In genomic region chr3:13459605-13460340, GRCh38 we compare ENCODE assay signal across 33 cellular contexts. TPM values are rescaled to one million over a fixed set of nuclear protein-coding genes. Genes with fewer than 3 reads are reported as not detected.
"Had no signal": no experiment of that assay in that cellular context is flagged by ENCODE, and none has a peak within 500 bp of the region (broad histone marks: within the 10 kb centered on the region; RNA-seq: fewer than 3 reads in every experiment).

No MANE protein-coding gene starts in this region.

- H3K36me3 ChIP-seq: breast epithelium, esophagus muscularis mucosa, left ventricle myocardium inferior, neutrophil, sigmoid colon, thyroid gland had no signal

- H3K27ac ChIP-seq: breast epithelium, esophagus muscularis mucosa, foreskin keratinocyte, left ventricle myocardium inferior, neutrophil, sigmoid colon, thyroid gland had no signal

- H3K4me1 ChIP-seq: breast epithelium, sigmoid colon, thyroid gland had no signal

- DNase-seq: activated CD4-positive, alpha-beta memory T cell treated with anti-CD3 and anti-CD28 coated beads, Interleukin-2, amount 10 ng/mL, durations not matched to agents 7 days and 5 days; activated CD4-positive, alpha-beta T cell treated with anti-CD3 and anti-CD28 coated beads for 1 hour; activated CD4-positive, alpha-beta T cell treated with anti-CD3 and anti-CD28 coated beads, Interleukin-2, amount 10 ng/mL, durations not matched to agents 7 days and 5 days; activated CD8-positive, alpha-beta memory T cell treated with anti-CD3 and anti-CD28 coated beads, Interleukin-2, amount 50 U/mL, for 48 hours; activated gamma-delta T cell; activated naive CD4-positive, alpha-beta T cell treated with anti-CD3 and anti-CD28 coated beads, Interleukin-2, amount 10 ng/mL, durations not matched to agents 7 days and 5 days; activated naive CD8-positive, alpha-beta T cell treated with anti-CD3 and anti-CD28 coated beads, Interleukin-2, amount 50 U/mL, for 24 hours; activated T-cell treated with anti-CD3 and anti-CD28 coated beads, Interleukin-2, amount 50 U/mL, for 24 hours; amygdala; foreskin keratinocyte; kidney glomerular epithelial cell; left ventricle myocardium inferior; mesendoderm; mucosa of descending colon; sigmoid colon; small intestine; stimulated activated CD4-positive, alpha-beta T cell treated with anti-CD3 and anti-CD28 coated beads, Interleukin-1b, Interleukin-23, amount 100 ng/mL, for 48 hours; stimulated activated CD4-positive, alpha-beta T cell treated with anti-CD3 and anti-CD28 coated beads, Interleukin-4, amount 100 ng/mL, for 4 hours; stimulated activated CD8-positive, alpha-beta memory T cell treated with anti-CD3 and anti-CD28 coated beads, Interleukin-4, amount 100 ng/mL, for 48 hours; stimulated activated naive CD8-positive, alpha-beta T cell treated with anti-CD3 and anti-CD28 coated beads, Interleukin-15, amount 100 ng/mL, for 72 hours; T-helper 1 cell; thyroid gland had no signal

- H3K4me3 Mint-ChIP-seq: activated CD4-positive, alpha-beta memory T cell treated with anti-CD3 and anti-CD28 coated beads, Interleukin-2, amount 10 ng/mL, durations not matched to agents 7 days and 5 days; activated CD4-positive, alpha-beta T cell treated with anti-CD3 and anti-CD28 coated beads, Interleukin-2, amount 10 ng/mL, durations not matched to agents 7 days and 5 days; activated naive CD4-positive, alpha-beta T cell treated with anti-CD3 and anti-CD28 coated beads, Interleukin-2, amount 10 ng/mL, durations not matched to agents 7 days and 5 days; activated naive CD8-positive, alpha-beta T cell treated with anti-CD3 and anti-CD28 coated beads, Interleukin-2, amount 50 U/mL, for 24 hours; activated T-cell treated with anti-CD3 and anti-CD28 coated beads, Interleukin-2, amount 50 U/mL, for 24 hours; central memory CD8-positive, alpha-beta T cell; dendritic cell treated with granulocyte-macrophage colony-stimulating factor and Interleukin-4, amounts not matched to agents 40 ng/mL and 50 ng/mL, for 4 days; natural killer cell treated with Interleukin-12 subunit alpha and Interleukin-12 subunit beta and Interleukin-15 and Interleukin-18, amount 100 ng/mL, for 72 hours; stimulated activated memory B cell treated with anti-CD40 and anti-IgM and Interleukin-4, amounts not matched to agents 10 μg/mL and 1 μg/mL and 100 μg/mL, for 72 hours; stimulated activated naive CD8-positive, alpha-beta T cell treated with anti-CD3 and anti-CD28 coated beads, Interleukin-15, amount 100 ng/mL, for 72 hours; WTC11 had no signal

- H3K4me3 ChIP-seq: breast epithelium, esophagus muscularis mucosa, left ventricle myocardium inferior, lung, mucosa of descending colon, sigmoid colon, thyroid gland had no signal

- H3K4me1 Mint-ChIP-seq: activated CD4-positive, alpha-beta memory T cell treated with anti-CD3 and anti-CD28 coated beads, Interleukin-2, amount 10 ng/mL, durations not matched to agents 7 days and 5 days; activated naive CD8-positive, alpha-beta T cell treated with anti-CD3 and anti-CD28 coated beads, Interleukin-2, amount 50 U/mL, for 24 hours had no signal

- ATAC-seq: activated naive CD8-positive, alpha-beta T cell treated with anti-CD3 and anti-CD28 coated beads, Interleukin-2, amount 50 U/mL, for 24 hours; foreskin keratinocyte; mucosa of descending colon; natural killer cell treated with Interleukin-12 subunit alpha and Interleukin-12 subunit beta and Interleukin-15 and Interleukin-18, amount 100 ng/mL, for 72 hours; stimulated activated memory B cell treated with anti-CD40 and anti-IgM and Interleukin-4, amounts not matched to agents 10 μg/mL and 1 μg/mL and 100 μg/mL, for 72 hours; stimulated activated naive CD8-positive, alpha-beta T cell treated with anti-CD3 and anti-CD28 coated beads, Interleukin-15, amount 100 ng/mL, for 72 hours; WTC11 had no signal

- H3K36me3 Mint-ChIP-seq: activated naive CD4-positive, alpha-beta T cell treated with anti-CD3 and anti-CD28 coated beads, Interleukin-2, amount 10 ng/mL, durations not matched to agents 7 days and 5 days; natural killer cell treated with Interleukin-12 subunit alpha and Interleukin-12 subunit beta and Interleukin-15 and Interleukin-18, amount 100 ng/mL, for 72 hours; stimulated activated memory B cell treated with anti-CD40 and anti-IgM and Interleukin-4, amounts not matched to agents 10 μg/mL and 1 μg/mL and 100 μg/mL, for 72 hours; WTC11 had no signal

- H3K27me3 Mint-ChIP-seq: activated naive CD8-positive, alpha-beta T cell treated with anti-CD3 and anti-CD28 coated beads, Interleukin-2, amount 50 U/mL, for 24 hours; activated T-cell treated with anti-CD3 and anti-CD28 coated beads, Interleukin-2, amount 50 U/mL, for 24 hours; stimulated activated naive CD8-positive, alpha-beta T cell treated with anti-CD3 and anti-CD28 coated beads, Interleukin-15, amount 100 ng/mL, for 72 hours had no signal

- H3K27me3 ChIP-seq: breast epithelium, thyroid gland had no signal

- H3K9me3 ChIP-seq: breast epithelium, esophagus muscularis mucosa, left ventricle myocardium inferior, mucosa of descending colon, neutrophil, sigmoid colon, thyroid gland had no signal

- H3K9me3 Mint-ChIP-seq: activated CD4-positive, alpha-beta memory T cell treated with anti-CD3 and anti-CD28 coated beads, Interleukin-2, amount 10 ng/mL, durations not matched to agents 7 days and 5 days; activated CD4-positive, alpha-beta T cell treated with anti-CD3 and anti-CD28 coated beads, Interleukin-2, amount 10 ng/mL, durations not matched to agents 7 days and 5 days; activated naive CD4-positive, alpha-beta T cell treated with anti-CD3 and anti-CD28 coated beads, Interleukin-2, amount 10 ng/mL, durations not matched to agents 7 days and 5 days; activated naive CD8-positive, alpha-beta T cell treated with anti-CD3 and anti-CD28 coated beads, Interleukin-2, amount 50 U/mL, for 24 hours; activated T-cell treated with anti-CD3 and anti-CD28 coated beads, Interleukin-2, amount 50 U/mL, for 24 hours; central memory CD8-positive, alpha-beta T cell; dendritic cell treated with granulocyte-macrophage colony-stimulating factor and Interleukin-4, amounts not matched to agents 40 ng/mL and 50 ng/mL, for 4 days; natural killer cell treated with Interleukin-12 subunit alpha and Interleukin-12 subunit beta and Interleukin-15 and Interleukin-18, amount 100 ng/mL, for 72 hours; stimulated activated memory B cell treated with anti-CD40 and anti-IgM and Interleukin-4, amounts not matched to agents 10 μg/mL and 1 μg/mL and 100 μg/mL, for 72 hours; stimulated activated naive CD8-positive, alpha-beta T cell treated with anti-CD3 and anti-CD28 coated beads, Interleukin-15, amount 100 ng/mL, for 72 hours; WTC11 had no signal

- H3K27ac Mint-ChIP-seq: activated CD4-positive, alpha-beta memory T cell treated with anti-CD3 and anti-CD28 coated beads, Interleukin-2, amount 10 ng/mL, durations not matched to agents 7 days and 5 days; activated CD4-positive, alpha-beta T cell treated with anti-CD3 and anti-CD28 coated beads, Interleukin-2, amount 10 ng/mL, durations not matched to agents 7 days and 5 days; activated naive CD4-positive, alpha-beta T cell treated with anti-CD3 and anti-CD28 coated beads, Interleukin-2, amount 10 ng/mL, durations not matched to agents 7 days and 5 days; activated naive CD8-positive, alpha-beta T cell treated with anti-CD3 and anti-CD28 coated beads, Interleukin-2, amount 50 U/mL, for 24 hours; activated T-cell treated with anti-CD3 and anti-CD28 coated beads, Interleukin-2, amount 50 U/mL, for 24 hours; dendritic cell treated with granulocyte-macrophage colony-stimulating factor and Interleukin-4, amounts not matched to agents 40 ng/mL and 50 ng/mL, for 4 days; natural killer cell treated with Interleukin-12 subunit alpha and Interleukin-12 subunit beta and Interleukin-15 and Interleukin-18, amount 100 ng/mL, for 72 hours; progenitor cell of endocrine pancreas; stimulated activated memory B cell treated with anti-CD40 and anti-IgM and Interleukin-4, amounts not matched to agents 10 μg/mL and 1 μg/mL and 100 μg/mL, for 72 hours; stimulated activated naive CD8-positive, alpha-beta T cell treated with anti-CD3 and anti-CD28 coated beads, Interleukin-15, amount 100 ng/mL, for 72 hours; WTC11 had no signal

RNA-seq across cellular contexts. Expression of gene NUP210, which starts 39.7 kb away (rescaled TPM):
- total RNA-seq: foreskin keratinocyte, myocyte had no signal
- polyA plus RNA-seq: foreskin keratinocyte had no signal
